ENCODE assay signal across 9 cellular contexts in genomic region chr6:26232950-26233607, GRCh38.
DNase-seq lines count a peak whose midpoint lies in the region; ATAC-seq, FAIRE-seq and TF ChIP-seq lines count a peak whose summit lies in the region.
"Had no signal": no experiment of that assay in that cellular context is flagged by ENCODE, and none has a peak within 500 bp of the region (broad histone marks: within the 10 kb centered on the region; RNA-seq: fewer than 3 reads in every experiment).

No MANE protein-coding gene starts in this region.

- H3K27me3 ChIP-seq in trophoblast cell (ENCODE audit: insufficient read depth, low read length): no peaks in the 10 kb centered on the region

- H3K23ac ChIP-seq in trophoblast cell (ENCODE audit: low read length): no peak overlapping the region

- TF ChIP-seq POLR2A in GM12891 (IDR thresholded peaks at IDR 0.05; ENCODE audit: low read depth, low read length) (no peak), erythroblast (IDR thresholded peaks at IDR 0.05; ENCODE audit: low read length) (no peak)

- no peaks in the 10 kb centered on the region for H3K9me3 ChIP-seq in trophoblast cell (ENCODE audit: insufficient read depth, low read depth, low read length)

- peak overlapping the region; percentile 47 for H4K12ac ChIP-seq in trophoblast cell (ENCODE audit: low read depth, low read length)

- no CpG with 5 or more reads among the region's 31 CpGs for WGBS in trophoblast cell (ENCODE audit: extremely low coverage, insufficient coverage, insufficient read length)

- H2BK120ac ChIP-seq in trophoblast cell (ENCODE audit: insufficient read depth, low read length, poor library complexity): peak overlapping the region; percentile 11

- no peak for DNase-seq in GM12891 (ENCODE audit: insufficient read length, low spot score)
- DNase-seq in activated CD4-positive, alpha-beta T cell treated with anti-CD3 and anti-CD28 coated beads, Interleukin-2, amount 50 U/mL, for 48 hours: peak; percentile 44 to 60
- peak; percentile 77 to 80 for DNase-seq in erythroblast (lab: John Stamatoyannopoulos, UW)
- DNase-seq in trophoblast cell: peak in 1 of 2 donors; percentile 54
- no peak for DNase-seq in NOMO-1 treated with DMSO at 0.1 percent for 48 hours (lab: John Stamatoyannopoulos, UW; ENCODE audit: unreplicated experiment)
- no peak for DNase-seq in effector CD8-positive, alpha-beta T cell (lab: John Stamatoyannopoulos, UW)
- no peak for DNase-seq in MV-4-11 (lab: John Stamatoyannopoulos, UW)

- H3K4ac ChIP-seq in trophoblast cell (ENCODE audit: low read depth, low read length): peak overlapping the region; percentile 70

- peak overlapping the region; percentile 39 for H3K27ac ChIP-seq in trophoblast cell (ENCODE audit: low read depth, low read length)
- H3K27ac ChIP-seq: SK-N-MC had no signal

- no peak overlapping the region for H2BK12ac ChIP-seq in trophoblast cell (ENCODE audit: low read length)

- H3K18ac ChIP-seq in trophoblast cell (ENCODE audit: low read length): peak overlapping the region; percentile 14

- peaks cover 2 to 3% of the 10 kb centered on the region in 2 experiments for H3K4me1 ChIP-seq in trophoblast cell (ENCODE audit: control insufficient read depth in 1 of 2, insufficient read depth in 2 of 2, low read length in 2 of 2)

- H2BK5ac ChIP-seq in trophoblast cell (ENCODE audit: low read depth, low read length, poor library complexity): peak overlapping the region; percentile 36

- peak overlapping the region; percentile 76 for H2AFZ ChIP-seq in trophoblast cell (ENCODE audit: insufficient read depth, low read length, poor library complexity)

- H3K14ac ChIP-seq in trophoblast cell (ENCODE audit: low read length): peak overlapping the region; percentile 72

- no peaks in the 10 kb centered on the region for H3K36me3 ChIP-seq in trophoblast cell (ENCODE audit: control insufficient read depth in 1 of 2, insufficient read depth in 2 of 2, low read length in 2 of 2)

- peak overlapping the region; percentile 53 for H4K91ac ChIP-seq in trophoblast cell (ENCODE audit: low read depth, low read length)

- peak; percentile 16 for ATAC-seq in HG03196 (IDR thresholded peaks at IDR 0.05; ENCODE audit: unreplicated experiment)

- peak overlapping the region; percentile 71 for H3K4me2 ChIP-seq in trophoblast cell (ENCODE audit: low read length)

- peak overlapping the region; percentile 41 for H3K9ac ChIP-seq in trophoblast cell (ENCODE audit: low read length)

- peak overlapping the region; percentile 49 for H3K4me3 ChIP-seq in trophoblast cell (ENCODE audit: low read depth, low read length)
- H3K4me3 ChIP-seq: SK-N-MC had no signal

- H2AK5ac ChIP-seq in trophoblast cell (ENCODE audit: low read length): no peak overlapping the region

- peaks cover 7% of the 10 kb centered on the region for H3K79me2 ChIP-seq in trophoblast cell (ENCODE audit: control insufficient read depth, insufficient read depth, low read length, poor library complexity)

- peak overlapping the region; percentile 18 for H4K8ac ChIP-seq in trophoblast cell (ENCODE audit: low read depth, low read length)

- no peak for FAIRE-seq in GM12891 (lab: Jason Lieb, UNC)

- H3K79me1 ChIP-seq in trophoblast cell (ENCODE audit: low read length): peaks cover 9% of the 10 kb centered on the region

TF ChIP-seq in GM12891, 5 proteins besides CTCF, POLR2A, EP300 and RAD21:
- TF ChIP-seq POLR2AphosphoS5 (IDR thresholded peaks at IDR 0.05; ENCODE audit: low read depth, low read length) (no peak), POU2F2 (IDR thresholded peaks at IDR 0.05; ENCODE audit: low read depth, low read length) (0 out of 2 replicates have a peak, but pooled peaks have one; percentile 17), TAF1 (IDR thresholded peaks at IDR 0.05; ENCODE audit: low read depth, low read length) (peak; percentile 28; the same call in 1 of the 2 replicates), PAX5 (IDR thresholded peaks at IDR 0.05; ENCODE audit: insufficient read depth, low read length, severe bottlenecking) (peak; percentile 15)
TF ChIP-seq in GM12891: peak in this region for 3.

Comparison
In these comparisons a context has a peak if more than half of its experiments do, and no peak if none do; other contexts are left out.
1. DNase-seq: peak in activated CD4-positive, alpha-beta T cell treated with anti-CD3 and anti-CD28 coated beads, Interleukin-2, amount 50 U/mL, for 48 hours (2 of 2) and erythroblast (2 of 2); none in GM12891 (single experiment), NOMO-1 treated with DMSO at 0.1 percent for 48 hours (single experiment), effector CD8-positive, alpha-beta T cell (single experiment) and MV-4-11 (single experiment).